11 cellular contexts compared by ENCODE assay signal in genomic region chrX:2828404-2829065, GRCh38. TPM values are rescaled to one million over a fixed set of nuclear protein-coding genes. Genes with fewer than 3 reads are reported as not detected.
DNase-seq lines count a peak whose midpoint lies in the region; FAIRE-seq and TF ChIP-seq lines count a peak whose summit lies in the region.
"Had no signal": no experiment of that assay in that cellular context is flagged by ENCODE, and none has a peak within 500 bp of the region (broad histone marks: within the 10 kb centered on the region; RNA-seq: fewer than 3 reads in every experiment).

Gene GYG2, plus strand, starts transcription at chrX:2828930. Its CDS starts 1,259 bp downstream, at chrX:2830189.

- no peak within 1 kb of the TSS for H3K27ac Mint-ChIP-seq in nephron
- H3K27ac Mint-ChIP-seq: activated naive CD4-positive, alpha-beta T cell treated with anti-CD3 and anti-CD28 coated beads for 36 hours had no signal

- no peak for FAIRE-seq in GM12892 (lab: Jason Lieb, UNC)
- FAIRE-seq: G401.6 had no signal

- TF ChIP-seq POLR2A in esophagus squamous epithelium (IDR thresholded peaks at IDR 0.05) (no peak), GM12892 (IDR thresholded peaks at IDR 0.05; ENCODE audit: low read depth, low read length) (no peak)

- peaks cover 25% of the 10 kb centered on the region for H3K36me3 Mint-ChIP-seq in nephron (ENCODE audit: low read depth)

- peaks cover 19% of the 10 kb centered on the region for H3K4me1 Mint-ChIP-seq in nephron

- H3K4me3 ChIP-seq in AG10803 (ENCODE audit: low read length) (peak within 1 kb of the TSS; percentile 41), esophagus squamous epithelium (peak within 1 kb of the TSS; percentile 22 to 63 (median 38))

- H3K9me3 ChIP-seq in esophagus squamous epithelium = no peaks in the 10 kb centered on the region

- no peaks in the 10 kb centered on the region for H3K9me3 Mint-ChIP-seq in nephron
- H3K9me3 Mint-ChIP-seq: activated naive CD4-positive, alpha-beta T cell treated with anti-CD3 and anti-CD28 coated beads for 36 hours had no signal

- WGBS in esophagus squamous epithelium, 2 donors = 17 to 36% methylated on average over 18 to 34 of the region's 63 CpGs

- no peaks in the 10 kb centered on the region for H3K36me3 ChIP-seq in esophagus squamous epithelium

- H3K27ac ChIP-seq in esophagus squamous epithelium = no peak within 1 kb of the TSS

- peaks cover 0 to 14% (median 3%) of the 10 kb centered on the region in 4 donors for H3K27me3 ChIP-seq in esophagus squamous epithelium

- H3K27me3 Mint-ChIP-seq in nephron (ENCODE audit: low read depth) = peaks cover 11% of the 10 kb centered on the region

- DNase-seq in AG10803 (ENCODE audit: low read depth) = no peak
- peak; percentile 3 for DNase-seq in NCI-H82 treated with DMSO at 0.1 percent for 48 hours (lab: John Stamatoyannopoulos, UW; ENCODE audit: unreplicated experiment)
- no peak for DNase-seq in esophagus squamous epithelium (lab: John Stamatoyannopoulos, UW)
- DNase-seq in kidney glomerular epithelial cell (lab: John Stamatoyannopoulos, UW) = no peak
- DNase-seq in activated CD8-positive, alpha-beta memory T cell treated with anti-CD3 and anti-CD28 coated beads, Interleukin-2, amount 50 U/mL, for 48 hours = no peak
- no peak for DNase-seq in hepatic stellate cell (ENCODE audit: low spot score)
- no peak for DNase-seq in GM12892 (ENCODE audit: insufficient read length)
- DNase-seq: activated naive CD4-positive, alpha-beta T cell treated with anti-CD3 and anti-CD28 coated beads for 36 hours; NCI-H526 treated with DMSO at 0.1 percent for 48 hours had no signal

- intact Hi-C loops in esophagus squamous epithelium (cut with DNase I) = no loop called here

- no peak for TF ChIP-seq CTCF in AG10803 (conservative IDR thresholded peaks at IDR 0.05; ENCODE audit: low read length)
- TF ChIP-seq CTCF in esophagus squamous epithelium (IDR thresholded peaks at IDR 0.05) = no peak
- TF ChIP-seq CTCF in nephron (IDR thresholded peaks at IDR 0.05; ENCODE audit: unreplicated experiment in 3 of 3) = no peak

- H3K4me1 ChIP-seq in esophagus squamous epithelium = peaks cover 0 to 16% (median 6%) of the 10 kb centered on the region in 3 donors

- H3K4me3 Mint-ChIP-seq in nephron = peak within 1 kb of the TSS; percentile 73 to 75 (median 73)
- H3K4me3 Mint-ChIP-seq: activated naive CD4-positive, alpha-beta T cell treated with anti-CD3 and anti-CD28 coated beads for 36 hours had no signal

RNA-seq across cellular contexts. Expression of gene GYG2, which starts in this region (rescaled TPM):
- total RNA-seq in esophagus squamous epithelium = 1 to 10 TPM in 1 of 4 donors, under 1 TPM in 2, not detected in 1; 0.42 to 1.7 (median 0.95) TPM
- polyA plus RNA-seq in GM12892 (2012; ENCODE audit: missing spikeins) = not detected
- total RNA-seq: activated naive CD4-positive, alpha-beta T cell treated with anti-CD3 and anti-CD28 coated beads for 36 hours had no signal
